Comparison of ENCODE assay signal across 7 cellular contexts in genomic region chr16:14071576-14072271, GRCh38. TPM values are rescaled to one million over a fixed set of nuclear protein-coding genes. Genes with fewer than 3 reads are reported as not detected.
DNase-seq lines count a peak whose midpoint lies in the region; ATAC-seq, FAIRE-seq and TF ChIP-seq lines count a peak whose summit lies in the region.

No MANE protein-coding gene starts in this region.

- dilution Hi-C loops in endothelial cell of umbilical vein (cut with MboI; ENCODE audit: extremely low pct_ligation_motif_present, low sequenced_read_pairs): no loop called here

- BruUV-seq in endothelial cell of umbilical vein (replicated peaks; lab: Mats Ljungman, UMichigan): no TSS peak

- peaks cover 13% of the 10 kb centered on the region for H3K4me1 Mint-ChIP-seq in nephron

- no peaks in the 10 kb centered on the region for H4K20me1 ChIP-seq in endothelial cell of umbilical vein (replicated peaks; ENCODE audit: control insufficient read depth, extremely low read depth, insufficient read depth, low read length)

- peaks cover 11% of the 10 kb centered on the region for H3K4me1 ChIP-seq in endothelial cell of umbilical vein (ENCODE audit: control insufficient read depth, extremely low read depth, insufficient read depth, low read length)

- H3K9me3 Mint-ChIP-seq in nephron: no peaks in the 10 kb centered on the region

- peak overlapping the region; percentile 95 for H3K4me2 ChIP-seq in endothelial cell of umbilical vein (ENCODE audit: insufficient read depth, low read length)

- peak overlapping the region; percentile 68 for H3K27ac ChIP-seq in endothelial cell of umbilical vein (ENCODE audit: insufficient read depth, low read depth, low read length)

- peaks cover 4% of the 10 kb centered on the region for H3K36me3 Mint-ChIP-seq in nephron (ENCODE audit: low read depth)

- TF ChIP-seq CTCF in GM12875 (IDR thresholded peaks at IDR 0.05; ENCODE audit: borderline replicate concordance, insufficient read depth, low read depth, low read length) (no peak), endothelial cell of umbilical vein (IDR thresholded peaks at IDR 0.05; ENCODE audit: extremely low read depth in 1 of 2, insufficient read depth in 1 of 2, low read depth in 1 of 2, low read length in 2 of 2) (no peak), nephron (IDR thresholded peaks at IDR 0.05; ENCODE audit: unreplicated experiment in 3 of 3) (no peak)

- peaks cover 15% of the 10 kb centered on the region for H3K79me2 ChIP-seq in endothelial cell of umbilical vein (ENCODE audit: control insufficient read depth, insufficient read depth, low read length)

- H2AFZ ChIP-seq in endothelial cell of umbilical vein (ENCODE audit: low read depth, low read length): peak overlapping the region; percentile 100

- H3K27me3 Mint-ChIP-seq in nephron (ENCODE audit: low read depth): peaks cover 5% of the 10 kb centered on the region

- DNase-seq in H7 (no peak), RKO (ENCODE audit: low spot score) (peak; percentile 13), endothelial cell of umbilical vein (ENCODE audit: low read depth, low spot score) (peak; percentile 25)

- FAIRE-seq in endothelial cell of umbilical vein (lab: Jason Lieb, UNC): peak; percentile 53

- H3K9me1 ChIP-seq in endothelial cell of umbilical vein (replicated peaks; ENCODE audit: control insufficient read depth, extremely low read depth, insufficient read depth, low read length): no peaks in the 10 kb centered on the region

- H3K36me3 ChIP-seq in H7 (replicated peaks; ENCODE audit: control insufficient read depth, insufficient read depth, low read length) (no peaks in the 10 kb centered on the region; the same call in 1 of the 2 replicates), endothelial cell of umbilical vein (ENCODE audit: control insufficient read depth in 2 of 2, extremely low read depth in 1 of 2, insufficient read depth in 2 of 2, low read length in 2 of 2) (no peaks in the 10 kb centered on the region)

- no peaks in the 10 kb centered on the region for H3K9me3 ChIP-seq in endothelial cell of umbilical vein (replicated peaks; ENCODE audit: control insufficient read depth, insufficient read depth, low read length)

- TF ChIP-seq POLR2A in endothelial cell of umbilical vein (IDR thresholded peaks at IDR 0.05; ENCODE audit: low read depth, low read length): no peak

- CTCF ChIA-PET in endothelial cell of umbilical vein (lab: Charles Lee): interaction anchor here (1.7 kb wide), 1 partner anchor 148 kb away, joined by 6 read pairs; no protein-coding TSS in a partner anchor

- intact Hi-C loops in endothelial cell of umbilical vein (cut with micrococcal nuclease): loop anchor here (2.0 to 5.0 kb wide), 3 partner anchors 114 to 149 kb away; partner anchors contain the start of gene ERCC4

- H3K4me3 ChIP-seq in GM12875 (ENCODE audit: low read depth, low read length) (peak overlapping the region; percentile 82), H7 (ENCODE audit: insufficient read depth, low read depth, low read length) (peak overlapping the region; percentile 74), endothelial cell of umbilical vein (replicated peaks in 1 of 3; ENCODE audit: insufficient read depth in 1 of 3, low read depth in 1 of 3, low read length in 3 of 3) (peak overlapping the region; percentile 74 to 96 (median 82))

- H3K27me3 ChIP-seq in H7 (ENCODE audit: control insufficient read depth, insufficient read depth, low read length) (no peaks in the 10 kb centered on the region), endothelial cell of umbilical vein (ENCODE audit: control insufficient read depth in 2 of 2, insufficient read depth in 2 of 2, low read length in 2 of 2) (no peaks in the 10 kb centered on the region)

- peak overlapping the region; percentile 98 for H3K9ac ChIP-seq in endothelial cell of umbilical vein (replicated peaks; ENCODE audit: extremely low read depth, insufficient read depth, low read length)

- POLR2A ChIA-PET in endothelial cell of umbilical vein (lab: Charles Lee): no interaction called here

- ATAC-seq in GM18870 (IDR thresholded peaks at IDR 0.05; ENCODE audit: unreplicated experiment) (no peak), HG03469 (IDR thresholded peaks at IDR 0.05; ENCODE audit: unreplicated experiment) (no peak)

- peak overlapping the region; percentile 57 to 80 (median 63) for H3K27ac Mint-ChIP-seq in nephron

- H3K4me3 Mint-ChIP-seq in nephron: peak overlapping the region; percentile 88 to 97 (median 90)

TF ChIP-seq in endothelial cell of umbilical vein, 7 proteins besides CTCF, POLR2A, EP300 and RAD21:
- TF ChIP-seq, protein P1, sequence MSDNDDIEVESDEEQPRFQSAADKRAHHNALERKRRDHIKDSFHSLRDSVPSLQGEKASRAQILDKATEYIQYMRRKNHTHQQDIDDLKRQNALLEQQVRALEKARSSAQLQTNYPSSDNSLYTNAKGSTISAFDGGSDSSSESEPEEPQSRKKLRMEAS (IDR thresholded peaks at IDR 0.05; ENCODE audit: insufficient read depth, insufficient read length): no peak
- TF ChIP-seq JUN (IDR thresholded peaks at IDR 0.05; ENCODE audit: borderline replicate concordance, insufficient read depth, insufficient read length, low read depth) (no peak), FOS (IDR thresholded peaks at IDR 0.05; ENCODE audit: borderline replicate concordance, insufficient read depth, low read length) (no peak), GATA2 (IDR thresholded peaks at IDR 0.05; ENCODE audit: insufficient read depth, insufficient read length, low read depth, low read length) (no peak), POLR2AphosphoS5 (IDR thresholded peaks at IDR 0.05; ENCODE audit: insufficient read depth, low read depth, low read length) (no peak), MYC (IDR thresholded peaks at IDR 0.05; ENCODE audit: low read depth, low read length) (no peak), EZH2 (IDR thresholded peaks at IDR 0.05; ENCODE audit: borderline replicate concordance, low read depth, low read length, severe bottlenecking) (no peak)

RNA-seq across cellular contexts. Expression of gene MRTFB, which starts 0.6 kb away (rescaled TPM):
- total RNA-seq in H7 (2014; rRNA removed; shearing (Covaris generic)): 4.5 and 5.7 TPM in 2 replicates
- total RNA-seq in endothelial cell of umbilical vein: 49.5 and 50.2 TPM in 2 replicates
- 19.6 and 23.5 TPM in 2 replicates for polyA plus RNA-seq in endothelial cell of umbilical vein
- polyA plus RNA-seq in endothelial cell of umbilical vein (2011; cell fraction: cytosol; rRNA removed): 12.9 and 13.3 TPM in 2 replicates
- 58.0 and 59.5 TPM in 2 replicates for polyA plus RNA-seq in endothelial cell of umbilical vein (2011; cell fraction: nucleus; rRNA removed)
- 13.4 and 15.8 TPM in 2 replicates for polyA plus RNA-seq in endothelial cell of umbilical vein (2012)
- 63.0 and 64.6 TPM in 2 replicates for polyA minus RNA-seq in endothelial cell of umbilical vein
- 10.5 TPM for polyA minus RNA-seq in endothelial cell of umbilical vein (2011; cell fraction: cytosol; rRNA and poly(A)+ RNA removed)
- 98.7 and 137 TPM in 2 replicates for polyA minus RNA-seq in endothelial cell of umbilical vein (2011; cell fraction: nucleus; rRNA and poly(A)+ RNA removed)
